10 cellular contexts compared by ENCODE assay signal in genomic region chr16:67014641-67015315, GRCh38. TPM values are rescaled to one million over a fixed set of nuclear protein-coding genes. Genes with fewer than 3 reads are reported as not detected.
DNase-seq lines count a peak whose midpoint lies in the region; ATAC-seq lines count a peak whose summit lies in the region.
"Had no signal": no experiment of that assay in that cellular context is flagged by ENCODE, and none has a peak within 500 bp of the region (broad histone marks: within the 10 kb centered on the region; RNA-seq: fewer than 3 reads in every experiment).

No MANE protein-coding gene starts in this region.

- POLR2A ChIA-PET in activated CD4-positive, alpha-beta T cell treated with anti-CD3 and anti-CD28 coated beads for 36 hours (lab: Charles Lee) = interaction anchor here (1.1 kb wide), 1 partner anchor 11 kb away, joined by 3 read pairs; no protein-coding TSS in a partner anchor

- no peaks in the 10 kb centered on the region for H3K36me3 Mint-ChIP-seq in activated CD4-positive, alpha-beta T cell treated with anti-CD3 and anti-CD28 coated beads for 36 hours (ENCODE audit: low read depth)
- peaks cover 6% of the 10 kb centered on the region for H3K36me3 Mint-ChIP-seq in activated T-helper 2 cell treated with anti-CD3 and anti-CD28 coated beads, Interferon-gamma antibody, Interleukin-2, Interleukin-4, amounts not matched to agents 10 μg/mL and 5 μg/mL and 100 μg/mL, durations not matched to agents 14 hours and 24 hours and 36 hours (ENCODE audit: low read depth)

- peaks cover 2% of the 10 kb centered on the region for H3K27me3 Mint-ChIP-seq in activated CD4-positive, alpha-beta T cell treated with anti-CD3 and anti-CD28 coated beads for 36 hours
- no peaks in the 10 kb centered on the region for H3K27me3 Mint-ChIP-seq in activated T-helper 2 cell treated with anti-CD3 and anti-CD28 coated beads, Interferon-gamma antibody, Interleukin-2, Interleukin-4, amounts not matched to agents 10 μg/mL and 5 μg/mL and 100 μg/mL, durations not matched to agents 14 hours and 24 hours and 36 hours (ENCODE audit: low read depth)

- no peak for ATAC-seq in activated CD4-positive, alpha-beta T cell treated with anti-CD3 and anti-CD28 coated beads for 36 hours
- ATAC-seq in HG02884 (IDR thresholded peaks at IDR 0.05; ENCODE audit: unreplicated experiment) = no peak

- peak overlapping the region; percentile 86 for H3K27ac Mint-ChIP-seq in activated CD4-positive, alpha-beta T cell treated with anti-CD3 and anti-CD28 coated beads for 36 hours
- H3K27ac Mint-ChIP-seq in activated T-helper 2 cell treated with anti-CD3 and anti-CD28 coated beads, Interferon-gamma antibody, Interleukin-2, Interleukin-4, amounts not matched to agents 10 μg/mL and 5 μg/mL and 100 μg/mL, durations not matched to agents 14 hours and 24 hours and 36 hours = peak overlapping the region; percentile 95

- H3K4me1 Mint-ChIP-seq in activated CD4-positive, alpha-beta T cell treated with anti-CD3 and anti-CD28 coated beads for 36 hours = peaks cover 17% of the 10 kb centered on the region
- peaks cover 42% of the 10 kb centered on the region for H3K4me1 Mint-ChIP-seq in activated T-helper 2 cell treated with anti-CD3 and anti-CD28 coated beads, Interferon-gamma antibody, Interleukin-2, Interleukin-4, amounts not matched to agents 10 μg/mL and 5 μg/mL and 100 μg/mL, durations not matched to agents 14 hours and 24 hours and 36 hours (ENCODE audit: low read depth)

- peak overlapping the region; percentile 75 for H3K4me3 Mint-ChIP-seq in activated CD4-positive, alpha-beta T cell treated with anti-CD3 and anti-CD28 coated beads for 36 hours
- H3K4me3 Mint-ChIP-seq in activated T-helper 2 cell treated with anti-CD3 and anti-CD28 coated beads, Interferon-gamma antibody, Interleukin-2, Interleukin-4, amounts not matched to agents 10 μg/mL and 5 μg/mL and 100 μg/mL, durations not matched to agents 14 hours and 24 hours and 36 hours (ENCODE audit: low read depth) = peak overlapping the region; percentile 90

- no peaks in the 10 kb centered on the region for H3K9me3 Mint-ChIP-seq in activated CD4-positive, alpha-beta T cell treated with anti-CD3 and anti-CD28 coated beads for 36 hours (ENCODE audit: low read depth)
- H3K9me3 Mint-ChIP-seq in activated T-helper 2 cell treated with anti-CD3 and anti-CD28 coated beads, Interferon-gamma antibody, Interleukin-2, Interleukin-4, amounts not matched to agents 10 μg/mL and 5 μg/mL and 100 μg/mL, durations not matched to agents 14 hours and 24 hours and 36 hours = no peaks in the 10 kb centered on the region

- intact Hi-C loops in activated CD4-positive, alpha-beta T cell treated with anti-CD3 and anti-CD28 coated beads for 36 hours (cut with DNase I, micrococcal nuclease) = loop anchor here in 1 of 2 experiments (1.0 to 2.0 kb wide), 2 partner anchors 30 to 60 kb away; no protein-coding TSS in a partner anchor
- intact Hi-C loops in activated T-helper 2 cell treated with anti-CD3 and anti-CD28 coated beads, Interferon-gamma antibody, Interleukin-2, Interleukin-4, amounts not matched to agents 10 μg/mL and 5 μg/mL and 100 μg/mL, durations not matched to agents 14 hours and 24 hours and 36 hours (cut with micrococcal nuclease) = loop anchor here (1.0 to 10.0 kb wide), 3 partner anchors 37 to 170 kb away; partner anchors contain the start of gene MATCAP1

- H3K27ac ChIP-seq in substantia nigra (ENCODE audit: low read depth, low read length, poor library complexity, severe bottlenecking) = peak overlapping the region; percentile 91

- DNase-seq in activated CD4-positive, alpha-beta T cell treated with anti-CD3 and anti-CD28 coated beads for 36 hours = no peak
- no peak for DNase-seq in activated CD4-positive, alpha-beta T cell treated with anti-CD3 and anti-CD28 coated beads for 1 hour
- no peak for DNase-seq in activated T-helper 2 cell treated with anti-CD3 and anti-CD28 coated beads, Interferon-gamma antibody, Interleukin-2, Interleukin-4, amounts not matched to agents 10 μg/mL and 5 μg/mL and 100 μg/mL, durations not matched to agents 14 hours and 24 hours and 36 hours (ENCODE audit: low spot score)
- DNase-seq in left kidney (ENCODE audit: low read depth, low spot score) (peak; percentile 16), substantia nigra (lab: John Stamatoyannopoulos, UW) (no peak), iPS-NIHi11 (ENCODE audit: low spot score) (no peak), SW480 (ENCODE audit: low spot score) (no peak)
- DNase-seq: AML-193, NCI-H2107 had no signal

- CTCF ChIA-PET in activated CD4-positive, alpha-beta T cell treated with anti-CD3 and anti-CD28 coated beads for 36 hours (lab: Charles Lee) = interaction anchor here (0.8 to 2.8 kb wide), 9 partner anchors 12 to 171 kb away, joined by 3 to 21 read pairs (median 5); no protein-coding TSS in a partner anchor

RNA-seq across cellular contexts. Expression of gene CBFB, which starts 14.2 kb away (rescaled TPM):
- total RNA-seq in activated CD4-positive, alpha-beta T cell treated with anti-CD3 and anti-CD28 coated beads for 36 hours = 10 to 100 TPM; 84.6 to 90.2 TPM
- 156 and 159 TPM in 2 replicates for total RNA-seq in activated T-helper 2 cell treated with anti-CD3 and anti-CD28 coated beads, Interferon-gamma antibody, Interleukin-2, Interleukin-4, amounts not matched to agents 10 μg/mL and 5 μg/mL and 100 μg/mL, durations not matched to agents 14 hours and 24 hours and 36 hours

RNA-seq across cellular contexts. Expression of gene CES4A, which starts 26.4 kb away (rescaled TPM):
- total RNA-seq in activated CD4-positive, alpha-beta T cell treated with anti-CD3 and anti-CD28 coated beads for 36 hours = 10 to 100 TPM; 13.5 to 15.7 TPM
- 29.8 and 30.1 TPM in 2 replicates for total RNA-seq in activated T-helper 2 cell treated with anti-CD3 and anti-CD28 coated beads, Interferon-gamma antibody, Interleukin-2, Interleukin-4, amounts not matched to agents 10 μg/mL and 5 μg/mL and 100 μg/mL, durations not matched to agents 14 hours and 24 hours and 36 hours

RNA-seq across cellular contexts. Expression of gene CES3, which starts 53.7 kb away (rescaled TPM):
- 1 to 10 TPM; 1.6 to 1.9 TPM for total RNA-seq in activated CD4-positive, alpha-beta T cell treated with anti-CD3 and anti-CD28 coated beads for 36 hours
- 9.4 and 10.6 TPM in 2 replicates for total RNA-seq in activated T-helper 2 cell treated with anti-CD3 and anti-CD28 coated beads, Interferon-gamma antibody, Interleukin-2, Interleukin-4, amounts not matched to agents 10 μg/mL and 5 μg/mL and 100 μg/mL, durations not matched to agents 14 hours and 24 hours and 36 hours
